Comparison of ENCODE assay signal across 1 cellular context in genomic region chr1:80666073-80666472, GRCh38.
TF ChIP-seq lines count a peak whose summit lies in the region.

No MANE protein-coding gene starts in this region.

TF ChIP-seq in GM12878, 131 proteins besides CTCF, POLR2A, EP300 and RAD21 (continued from another document):
- TF ChIP-seq CEBPZ (IDR thresholded peaks at IDR 0.05; ENCODE audit: low read depth, low read length) = no peak
- TF ChIP-seq CHD1 (IDR thresholded peaks at IDR 0.05; ENCODE audit: low read depth, low read length) = no peak
- TF ChIP-seq ZNF274 (IDR thresholded peaks at IDR 0.05; ENCODE audit: insufficient read depth, insufficient read length) = no peak
- TF ChIP-seq IRF3 (IDR thresholded peaks at IDR 0.05) = no peak
- TF ChIP-seq MLLT1 (IDR thresholded peaks at IDR 0.05) = no peak
- TF ChIP-seq PML (IDR thresholded peaks at IDR 0.05; ENCODE audit: low read length) = no peak
- no peak for TF ChIP-seq SUZ12 (IDR thresholded peaks at IDR 0.05; ENCODE audit: unreplicated experiment)
- no peak for TF ChIP-seq EED (IDR thresholded peaks at IDR 0.05; ENCODE audit: low read depth)
- TF ChIP-seq RFX5 (IDR thresholded peaks at IDR 0.05; ENCODE audit: low read depth, low read length) = no peak
